Comparison of ENCODE assay signal across 19 cellular contexts in the genomic region with DNA sequence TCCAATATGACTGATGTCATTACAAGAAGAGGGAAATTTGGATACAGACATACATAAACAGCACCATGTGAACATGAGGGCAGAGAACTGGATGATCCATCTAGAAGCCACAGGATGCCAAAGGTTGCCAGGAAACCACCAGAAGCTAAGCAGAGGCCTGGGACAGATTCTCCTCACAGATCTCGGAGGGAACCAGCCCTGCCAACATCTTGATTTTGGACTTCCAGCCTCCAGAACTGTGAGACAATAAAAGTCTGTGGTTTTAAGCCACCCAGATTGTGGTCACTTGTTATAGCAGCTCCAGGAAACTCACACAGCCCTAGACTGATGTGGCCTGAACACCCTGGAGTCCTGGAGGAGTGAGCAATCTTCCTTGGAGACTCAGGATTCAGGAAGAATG.
DNase-seq lines count a peak whose midpoint lies in the region; ATAC-seq, FAIRE-seq and TF ChIP-seq lines count a peak whose summit lies in the region.
"Had no signal": no experiment of that assay in that cellular context is flagged by ENCODE, and none has a peak within 500 bp of the region (broad histone marks: within the 10 kb centered on the region; RNA-seq: fewer than 3 reads in every experiment).

No MANE protein-coding gene starts in this region.

- H3K27ac ChIP-seq in esophagus muscularis mucosa (replicated peaks in 1 of 4) (no peak overlapping the region), suprapubic skin (no peak overlapping the region)

- no peak overlapping the region for H3K4me3 Mint-ChIP-seq in activated naive CD8-positive, alpha-beta T cell treated with anti-CD3 and anti-CD28 coated beads, Interleukin-2, amount 10 ng/mL, durations not matched to agents 7 days and 5 days
- H3K4me3 Mint-ChIP-seq in activated naive CD8-positive, alpha-beta T cell treated with anti-CD3 and anti-CD28 coated beads for 36 hours = no peak overlapping the region
- H3K4me3 Mint-ChIP-seq: CD4-positive, CD25-positive, alpha-beta regulatory T cell; CD8-positive, alpha-beta memory T cell had no signal

- no peaks in the 10 kb centered on the region for H3K9me3 Mint-ChIP-seq in activated naive CD8-positive, alpha-beta T cell treated with anti-CD3 and anti-CD28 coated beads, Interleukin-2, amount 10 ng/mL, durations not matched to agents 7 days and 5 days
- peaks cover 5% of the 10 kb centered on the region for H3K9me3 Mint-ChIP-seq in activated naive CD8-positive, alpha-beta T cell treated with anti-CD3 and anti-CD28 coated beads for 36 hours

- H3K27me3 ChIP-seq in bronchial epithelial cell (ENCODE audit: control insufficient read depth, insufficient read depth, low read length) (no peaks in the 10 kb centered on the region), esophagus muscularis mucosa (no peaks in the 10 kb centered on the region), suprapubic skin (no peaks in the 10 kb centered on the region)
- H3K27me3 ChIP-seq: BE2C had no signal

- TF ChIP-seq POLR2A in esophagus muscularis mucosa (IDR thresholded peaks at IDR 0.05; ENCODE audit: low read depth) = no peak
- no peak for TF ChIP-seq POLR2A in suprapubic skin (IDR thresholded peaks at IDR 0.05)

- FAIRE-seq in bronchial epithelial cell (lab: Jason Lieb, UNC) = peak; percentile 47
- FAIRE-seq: GM12878, H1, HepG2 had no signal

- TF ChIP-seq CTCF in bronchial epithelial cell (IDR thresholded peaks at IDR 0.05; ENCODE audit: insufficient read depth, low read length, severe bottlenecking) (no peak), esophagus muscularis mucosa (IDR thresholded peaks at IDR 0.05) (no peak), suprapubic skin (IDR thresholded peaks at IDR 0.05) (no peak)

- no peaks in the 10 kb centered on the region for H3K4me1 Mint-ChIP-seq in activated naive CD8-positive, alpha-beta T cell treated with anti-CD3 and anti-CD28 coated beads, Interleukin-2, amount 10 ng/mL, durations not matched to agents 7 days and 5 days
- H3K4me1 Mint-ChIP-seq in activated naive CD8-positive, alpha-beta T cell treated with anti-CD3 and anti-CD28 coated beads for 36 hours = no peaks in the 10 kb centered on the region
- H3K4me1 Mint-ChIP-seq: CD4-positive, CD25-positive, alpha-beta regulatory T cell; CD8-positive, alpha-beta memory T cell had no signal

- H3K36me3 Mint-ChIP-seq in activated naive CD8-positive, alpha-beta T cell treated with anti-CD3 and anti-CD28 coated beads, Interleukin-2, amount 10 ng/mL, durations not matched to agents 7 days and 5 days = no peaks in the 10 kb centered on the region
- H3K36me3 Mint-ChIP-seq in activated naive CD8-positive, alpha-beta T cell treated with anti-CD3 and anti-CD28 coated beads for 36 hours = no peaks in the 10 kb centered on the region
- H3K36me3 Mint-ChIP-seq: CD4-positive, CD25-positive, alpha-beta regulatory T cell had no signal

- intact Hi-C loops in esophagus muscularis mucosa (cut with DNase I) = no loop called here

- peaks cover 3% of the 10 kb centered on the region for H3K27me3 Mint-ChIP-seq in activated naive CD8-positive, alpha-beta T cell treated with anti-CD3 and anti-CD28 coated beads, Interleukin-2, amount 10 ng/mL, durations not matched to agents 7 days and 5 days
- H3K27me3 Mint-ChIP-seq in activated naive CD8-positive, alpha-beta T cell treated with anti-CD3 and anti-CD28 coated beads for 36 hours = no peaks in the 10 kb centered on the region
- H3K27me3 Mint-ChIP-seq: CD4-positive, CD25-positive, alpha-beta regulatory T cell had no signal

- H3K27ac Mint-ChIP-seq in activated naive CD8-positive, alpha-beta T cell treated with anti-CD3 and anti-CD28 coated beads, Interleukin-2, amount 10 ng/mL, durations not matched to agents 7 days and 5 days = peak overlapping the region; percentile 20
- H3K27ac Mint-ChIP-seq in activated naive CD8-positive, alpha-beta T cell treated with anti-CD3 and anti-CD28 coated beads for 36 hours = no peak overlapping the region
- H3K27ac Mint-ChIP-seq: CD4-positive, CD25-positive, alpha-beta regulatory T cell; CD8-positive, alpha-beta memory T cell had no signal

- no peak for TF ChIP-seq EP300 in esophagus muscularis mucosa (IDR thresholded peaks at IDR 0.05)
- no peak for TF ChIP-seq EP300 in suprapubic skin (IDR thresholded peaks at IDR 0.05)

- DNase-seq in activated naive CD8-positive, alpha-beta T cell treated with anti-CD3 and anti-CD28 coated beads, Interleukin-2, amount 10 ng/mL, durations not matched to agents 7 days and 5 days = no peak
- no peak for DNase-seq in activated naive CD8-positive, alpha-beta T cell treated with anti-CD3 and anti-CD28 coated beads for 36 hours
- no peak for DNase-seq in bronchial epithelial cell (ENCODE audit: low read depth)
- peak; percentile 77 for DNase-seq in esophagus muscularis mucosa (ENCODE audit: extremely low spot score)
- DNase-seq in suprapubic skin (ENCODE audit: low spot score in 2 of 2) = no peak
- DNase-seq in AG08395 (ENCODE audit: low spot score) = no peak
- DNase-seq: BE2C; C1 segment of cervical spinal cord; CD4-positive, CD25-positive, alpha-beta regulatory T cell; CD8-positive, alpha-beta memory T cell; COR-L47; DMS 273 treated with DMSO at 0.1 percent for 48 hours; DMS53; DND-41; EL had no signal

- no peak overlapping the region for H3K4me3 ChIP-seq in bronchial epithelial cell (ENCODE audit: low read depth, low read length)
- no peak overlapping the region for H3K4me3 ChIP-seq in esophagus muscularis mucosa
- H3K4me3 ChIP-seq in suprapubic skin = no peak overlapping the region
- H3K4me3 ChIP-seq: GM12878, HAP-1 had no signal

- H3K9me3 ChIP-seq in esophagus muscularis mucosa (peaks cover 0 to 5% (median 0%) of the 10 kb centered on the region in 4 donors), suprapubic skin (peaks cover 5% of the 10 kb centered on the region)
- H3K9me3 ChIP-seq: BE2C, HAP-1 had no signal

- ATAC-seq in activated naive CD8-positive, alpha-beta T cell treated with anti-CD3 and anti-CD28 coated beads, Interleukin-2, amount 10 ng/mL, durations not matched to agents 7 days and 5 days (ENCODE audit: low read depth) = no peak
- ATAC-seq: GM12878, HepG2 had no signal

- H3K4me1 ChIP-seq in esophagus muscularis mucosa (no peaks in the 10 kb centered on the region), suprapubic skin (no peaks in the 10 kb centered on the region)
- H3K4me1 ChIP-seq: BE2C, HAP-1 had no signal

- POLR2A ChIA-PET in activated naive CD8-positive, alpha-beta T cell treated with anti-CD3 and anti-CD28 coated beads, Interleukin-2, amount 10 ng/mL, durations not matched to agents 7 days and 5 days (lab: Charles Lee) = no interaction called here

- no peaks in the 10 kb centered on the region for H3K36me3 ChIP-seq in bronchial epithelial cell (ENCODE audit: control insufficient read depth, insufficient read depth, low read length)
- H3K36me3 ChIP-seq in esophagus muscularis mucosa = no peaks in the 10 kb centered on the region
- no peaks in the 10 kb centered on the region for H3K36me3 ChIP-seq in suprapubic skin
- H3K36me3 ChIP-seq: BE2C, HAP-1 had no signal

- WGBS in esophagus muscularis mucosa = 67% methylated on average over 1 of the region's 1 CpG
- 75% methylated on average over 1 of the region's 1 CpG for WGBS in suprapubic skin
